8 cellular contexts compared by ENCODE assay signal in genomic region chr19:37217533-37217854, GRCh38. TPM values are rescaled to one million over a fixed set of nuclear protein-coding genes. Genes with fewer than 3 reads are reported as not detected.
DNase-seq lines count a peak whose midpoint lies in the region; ATAC-seq and TF ChIP-seq lines count a peak whose summit lies in the region.

No MANE protein-coding gene starts in this region.

- H3K4me1 ChIP-seq in NT2/D1 (ENCODE audit: insufficient read depth, insufficient read length) (no peaks in the 10 kb centered on the region), esophagus squamous epithelium (peaks cover 6 to 39% (median 7%) of the 10 kb centered on the region in 3 donors), skeletal muscle satellite cell (ENCODE audit: control insufficient read depth, insufficient read depth, low read length) (peaks cover 4% of the 10 kb centered on the region)

- DNase-seq in activated T-cell treated with anti-CD3 and anti-CD28 coated beads, Interleukin-2, amount 50 U/mL, for 4 hours: no peak
- no peak for DNase-seq in activated T-cell treated with anti-CD3 and anti-CD28 coated beads for 4 hours
- DNase-seq in NT2/D1 (ENCODE audit: low read depth, low spot score): no peak
- no peak for DNase-seq in esophagus squamous epithelium (lab: John Stamatoyannopoulos, UW)
- DNase-seq in NCI-H226: no peak
- DNase-seq in NCI-H446 (lab: John Stamatoyannopoulos, UW): no peak
- no peak for DNase-seq in NCI-H1105 treated with DMSO at 0.1 percent for 48 hours (lab: John Stamatoyannopoulos, UW)

- H3K36me3 ChIP-seq in NT2/D1 (ENCODE audit: insufficient read depth, insufficient read length, low read length) (peaks cover 10% of the 10 kb centered on the region), esophagus squamous epithelium (peaks cover 0 to 30% (median 3%) of the 10 kb centered on the region in 3 donors), skeletal muscle satellite cell (ENCODE audit: insufficient read depth, low read length) (peaks cover 14% of the 10 kb centered on the region)

- H3K9ac ChIP-seq in NT2/D1 (ENCODE audit: insufficient read length, low read depth): peak overlapping the region; percentile 51
- H3K9ac ChIP-seq in skeletal muscle satellite cell (ENCODE audit: low read depth, low read length): peak overlapping the region; percentile 90

- no peaks in the 10 kb centered on the region for H3K27me3 ChIP-seq in NT2/D1 (ENCODE audit: insufficient read depth, insufficient read length)
- H3K27me3 ChIP-seq in esophagus squamous epithelium: no peaks in the 10 kb centered on the region
- H3K27me3 ChIP-seq in skeletal muscle satellite cell (ENCODE audit: control insufficient read depth, insufficient read depth, low read length): no peaks in the 10 kb centered on the region

- H3K27ac ChIP-seq in esophagus squamous epithelium: peak overlapping the region; percentile 89 to 97 (median 91)

- peak overlapping the region; percentile 86 for H3K4me2 ChIP-seq in skeletal muscle satellite cell (ENCODE audit: low read length)

- TF ChIP-seq POLR2A in esophagus squamous epithelium (IDR thresholded peaks at IDR 0.05): no peak

- WGBS in esophagus squamous epithelium, 2 donors: 0 to 1% methylated on average over 10 of the region's 10 CpGs

- ATAC-seq in activated T-cell treated with anti-CD3 and anti-CD28 coated beads, Interleukin-2, amount 50 U/mL, for 4 hours: peak in 1 of 2 donors; percentile 91

- H3K4me1 Mint-ChIP-seq in activated T-cell treated with anti-CD3 and anti-CD28 coated beads, Interleukin-2, amount 50 U/mL, for 4 hours (ENCODE audit: low read depth): peaks cover 27% of the 10 kb centered on the region

- no peak for TF ChIP-seq CTCF in esophagus squamous epithelium (IDR thresholded peaks at IDR 0.05)

- H3K36me3 Mint-ChIP-seq in activated T-cell treated with anti-CD3 and anti-CD28 coated beads, Interleukin-2, amount 50 U/mL, for 4 hours (ENCODE audit: insufficient read depth): peaks cover 27% of the 10 kb centered on the region

- H3K4me3 ChIP-seq in NT2/D1 (ENCODE audit: insufficient read length, low read depth) (peak overlapping the region; percentile 82), esophagus squamous epithelium (peak overlapping the region; percentile 66 to 85 (median 80)), skeletal muscle satellite cell (ENCODE audit: low read length) (peak overlapping the region; percentile 93)

- peak overlapping the region; percentile 94 for H3K4me3 Mint-ChIP-seq in activated T-cell treated with anti-CD3 and anti-CD28 coated beads, Interleukin-2, amount 50 U/mL, for 4 hours

- intact Hi-C loops in esophagus squamous epithelium (cut with DNase I): no loop called here

- peaks cover under 1% of the 10 kb centered on the region for H3K9me3 Mint-ChIP-seq in activated T-cell treated with anti-CD3 and anti-CD28 coated beads, Interleukin-2, amount 50 U/mL, for 4 hours

- H3K27me3 Mint-ChIP-seq in activated T-cell treated with anti-CD3 and anti-CD28 coated beads, Interleukin-2, amount 50 U/mL, for 4 hours (ENCODE audit: low read depth): no peaks in the 10 kb centered on the region

- H3K9me3 ChIP-seq in NT2/D1 (ENCODE audit: insufficient read depth, low read length): no peaks in the 10 kb centered on the region
- peaks cover 0 to 7% (median 0%) of the 10 kb centered on the region in 3 donors for H3K9me3 ChIP-seq in esophagus squamous epithelium
- no peaks in the 10 kb centered on the region for H3K9me3 ChIP-seq in skeletal muscle satellite cell (replicated peaks; ENCODE audit: low read length)

RNA-seq across cellular contexts. Expression of gene ZNF383, which starts 0.5 kb away (rescaled TPM):
- total RNA-seq in activated T-cell treated with anti-CD3 and anti-CD28 coated beads, Interleukin-2, amount 50 U/mL, for 4 hours: 1 to 10 TPM; 5.0 to 7.5 (median 5.4) TPM
- total RNA-seq in esophagus squamous epithelium: 10 to 100 TPM in 1 of 4 donors, 1 to 10 TPM in 3; 2.6 to 12.2 (median 4.1) TPM
- total RNA-seq in skeletal muscle satellite cell (2012; rRNA removed): 4.2 and 5.8 TPM in 2 replicates

RNA-seq across cellular contexts. Expression of gene ZNF585B, which starts 7.2 kb away (rescaled TPM):
- total RNA-seq in activated T-cell treated with anti-CD3 and anti-CD28 coated beads, Interleukin-2, amount 50 U/mL, for 4 hours: 1 to 10 TPM; 4.8 to 7.6 (median 6.4) TPM
- 10 to 100 TPM in 1 of 4 donors, 1 to 10 TPM in 3; 2.5 to 13.5 (median 5.3) TPM for total RNA-seq in esophagus squamous epithelium
- 11.9 and 14.0 TPM in 2 replicates for total RNA-seq in skeletal muscle satellite cell (2012; rRNA removed)

RNA-seq across cellular contexts. Expression of gene ZNF585A, which starts 45.0 kb away (rescaled TPM):
- total RNA-seq in activated T-cell treated with anti-CD3 and anti-CD28 coated beads, Interleukin-2, amount 50 U/mL, for 4 hours: 10 to 100 TPM in 2 of 3 donors, 1 to 10 TPM in 1; 8.0 to 12.1 (median 10.2) TPM
- total RNA-seq in esophagus squamous epithelium: 1 to 10 TPM; 3.4 to 9.5 (median 6.8) TPM
- total RNA-seq in skeletal muscle satellite cell (2012; rRNA removed): 7.0 and 9.4 TPM in 2 replicates
